In the genomic region with DNA sequence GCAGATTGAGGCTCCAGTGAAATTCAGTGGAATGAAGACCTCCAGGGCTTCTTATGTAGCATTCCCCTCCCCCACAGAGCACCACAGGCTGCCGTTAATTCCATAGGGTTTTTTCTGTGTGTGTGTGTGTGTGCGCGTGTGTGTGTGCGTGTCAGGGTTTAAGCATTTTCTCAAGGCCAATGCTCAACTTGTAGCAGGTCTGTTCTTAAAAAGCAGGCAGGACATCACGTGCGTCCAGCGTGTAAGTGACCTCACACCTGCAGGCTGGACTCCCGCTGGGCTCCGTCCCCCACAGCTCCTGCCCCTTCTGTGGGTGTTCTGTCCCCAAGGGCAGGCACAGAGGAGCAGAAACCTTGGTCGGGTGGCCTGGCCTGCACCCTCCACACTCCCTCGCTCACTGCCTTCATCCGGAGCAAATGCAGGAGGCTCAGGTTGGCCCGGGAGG, we compare ENCODE assay signal across 1 cellular context.
TF ChIP-seq lines count a peak whose summit lies in the region.

No MANE protein-coding gene starts in this region.

TF ChIP-seq in HEK293, 187 proteins besides CTCF, POLR2A, EP300 and RAD21 (continued from another document):
- no peak for TF ChIP-seq BCL6B (tag by site-specific recombination; IDR thresholded peaks at IDR 0.05)
- TF ChIP-seq, protein P1, sequence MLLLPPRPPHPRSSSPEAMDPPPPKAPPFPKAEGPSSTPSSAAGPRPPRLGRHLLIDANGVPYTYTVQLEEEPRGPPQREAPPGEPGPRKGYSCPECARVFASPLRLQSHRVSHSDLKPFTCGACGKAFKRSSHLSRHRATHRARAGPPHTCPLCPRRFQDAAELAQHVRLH (tag by site-specific recombination; IDR thresholded peaks at IDR 0.05) = no peak
